Comparison of ENCODE assay signal across 12 cellular contexts in the genomic region with DNA sequence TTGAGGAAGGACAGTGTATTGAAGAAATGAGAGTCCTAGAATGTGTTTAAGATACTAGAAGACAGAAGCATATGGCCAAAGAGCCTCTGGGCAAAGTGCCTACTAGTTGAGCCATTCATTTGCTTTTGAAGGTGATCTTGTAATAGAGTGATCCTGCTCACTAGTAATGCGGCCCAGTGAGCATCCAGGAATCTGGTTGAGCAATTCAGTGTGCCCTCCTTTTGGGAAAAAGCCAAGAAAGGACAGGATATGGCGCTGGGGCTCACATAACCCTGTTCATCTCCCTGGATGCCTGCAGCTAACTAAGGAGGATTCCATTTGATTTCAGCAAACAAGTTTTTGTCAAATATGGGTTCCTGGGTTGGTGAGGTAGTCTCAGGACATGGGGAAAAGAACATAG. TPM values are rescaled to one million over a fixed set of nuclear protein-coding genes. Genes with fewer than 3 reads are reported as not detected.
DNase-seq lines count a peak whose midpoint lies in the region; ATAC-seq and TF ChIP-seq lines count a peak whose summit lies in the region.
"Had no signal": no experiment of that assay in that cellular context is flagged by ENCODE, and none has a peak within 500 bp of the region (broad histone marks: within the 10 kb centered on the region; RNA-seq: fewer than 3 reads in every experiment).

No MANE protein-coding gene starts in this region.

- H3K27me3 ChIP-seq in stomach = no peaks in the 10 kb centered on the region
- no peaks in the 10 kb centered on the region for H3K27me3 ChIP-seq in spleen (replicated peaks in 1 of 7)
- H3K27me3 ChIP-seq: BLaER1 had no signal

- peaks cover 89% of the 10 kb centered on the region for H3K36me3 Mint-ChIP-seq in activated CD8-positive, alpha-beta memory T cell treated with anti-CD3 and anti-CD28 coated beads, Interleukin-2, amount 10 ng/mL, durations not matched to agents 7 days and 5 days
- H3K36me3 Mint-ChIP-seq in T-helper 17 cell (ENCODE audit: low read depth) = peaks cover 13% of the 10 kb centered on the region

- ATAC-seq in activated CD8-positive, alpha-beta memory T cell treated with anti-CD3 and anti-CD28 coated beads, Interleukin-2, amount 10 ng/mL, durations not matched to agents 7 days and 5 days = no peak
- no peak for ATAC-seq in T-helper 17 cell

- peaks cover 89% of the 10 kb centered on the region for H3K4me1 Mint-ChIP-seq in activated CD8-positive, alpha-beta memory T cell treated with anti-CD3 and anti-CD28 coated beads, Interleukin-2, amount 10 ng/mL, durations not matched to agents 7 days and 5 days
- H3K4me1 Mint-ChIP-seq in T-helper 17 cell = peaks cover 78% of the 10 kb centered on the region

- H3K9me3 ChIP-seq in T-helper 17 cell (ENCODE audit: control insufficient read depth, low read length, poor library complexity, severe bottlenecking) (no peaks in the 10 kb centered on the region), stomach (no peaks in the 10 kb centered on the region), spleen (no peaks in the 10 kb centered on the region)
- H3K9me3 ChIP-seq: BLaER1 had no signal

- H3K4me3 ChIP-seq in stomach (no peak overlapping the region), spleen (no peak overlapping the region)
- H3K4me3 ChIP-seq: BLaER1 had no signal

- no peak for DNase-seq in activated CD8-positive, alpha-beta memory T cell treated with anti-CD3 and anti-CD28 coated beads, Interleukin-2, amount 10 ng/mL, durations not matched to agents 7 days and 5 days
- DNase-seq in activated CD8-positive, alpha-beta memory T cell treated with anti-CD3 and anti-CD28 coated beads for 24 hours = no peak
- DNase-seq in T-helper 17 cell = no peak
- peak; percentile 64 for DNase-seq in fibroblast of the conjunctiva (ENCODE audit: low read depth)
- DNase-seq in stomach = no peak
- no peak for DNase-seq in RKO (ENCODE audit: low spot score)
- no peak for DNase-seq in activated CD4-positive, alpha-beta T cell treated with anti-CD3 and anti-CD28 coated beads for 48 hours
- no peak for DNase-seq in spleen
- DNase-seq: hypothalamus, MV-4-11 had no signal

- no peaks in the 10 kb centered on the region for H3K27me3 Mint-ChIP-seq in activated CD8-positive, alpha-beta memory T cell treated with anti-CD3 and anti-CD28 coated beads, Interleukin-2, amount 10 ng/mL, durations not matched to agents 7 days and 5 days
- no peaks in the 10 kb centered on the region for H3K27me3 Mint-ChIP-seq in T-helper 17 cell

- H3K36me3 ChIP-seq in stomach (peaks cover 0 to 6% (median 0%) of the 10 kb centered on the region in 4 donors), spleen (peaks cover 0 to 60% (median 21%) of the 10 kb centered on the region in 6 donors)

- TF ChIP-seq CTCF in stomach (IDR thresholded peaks at IDR 0.05) (no peak), spleen (IDR thresholded peaks at IDR 0.05 in 8 of 11, conservative IDR thresholded peaks at IDR 0.05 in 3 of 11) (no peak)

- H3K27ac Mint-ChIP-seq in activated CD8-positive, alpha-beta memory T cell treated with anti-CD3 and anti-CD28 coated beads, Interleukin-2, amount 10 ng/mL, durations not matched to agents 7 days and 5 days = peak overlapping the region; percentile 51
- H3K27ac Mint-ChIP-seq in T-helper 17 cell = peak overlapping the region; percentile 61

- CTCF ChIA-PET in activated CD8-positive, alpha-beta memory T cell treated with anti-CD3 and anti-CD28 coated beads, Interleukin-2, amount 10 ng/mL, durations not matched to agents 7 days and 5 days (lab: Charles Lee) = interaction anchor here (2.1 kb wide), 1 partner anchor 9 kb away, joined by 4 read pairs; no protein-coding TSS in a partner anchor

- peak overlapping the region in 4 of 5 donors; percentile 47 to 86 (median 75) for H3K27ac ChIP-seq in stomach
- peak overlapping the region in 3 of 8 donors; percentile 3 to 79 (median 37) for H3K27ac ChIP-seq in spleen
- H3K27ac ChIP-seq: BLaER1 had no signal

- H3K4me3 Mint-ChIP-seq in activated CD8-positive, alpha-beta memory T cell treated with anti-CD3 and anti-CD28 coated beads, Interleukin-2, amount 10 ng/mL, durations not matched to agents 7 days and 5 days = no peak overlapping the region
- peak overlapping the region; percentile 25 for H3K4me3 Mint-ChIP-seq in T-helper 17 cell
- H3K4me3 Mint-ChIP-seq: neural crest cell had no signal

- 70 to 80% (median 76%) methylated on average over 2 of the region's 2 CpGs for WGBS in stomach, 5 donors
- 63 to 79% (median 64%) methylated on average over 2 of the region's 2 CpGs for WGBS in spleen, 5 donors

- peaks cover 43 to 87% (median 67%) of the 10 kb centered on the region in 4 donors for H3K4me1 ChIP-seq in stomach
- H3K4me1 ChIP-seq in spleen = peaks cover 51 to 98% (median 84%) of the 10 kb centered on the region in 6 donors

- no peaks in the 10 kb centered on the region for H3K9me3 Mint-ChIP-seq in activated CD8-positive, alpha-beta memory T cell treated with anti-CD3 and anti-CD28 coated beads, Interleukin-2, amount 10 ng/mL, durations not matched to agents 7 days and 5 days (ENCODE audit: low read depth)
- H3K9me3 Mint-ChIP-seq: neural crest cell had no signal

- intact Hi-C loops in stomach (cut with DNase I; ENCODE audit: low total_unique reads) = no loop called here
- intact Hi-C loops in spleen (cut with DNase I; ENCODE audit: low total_unique reads) = no loop called here

- no peak for TF ChIP-seq EP300 in stomach (IDR thresholded peaks at IDR 0.05)

- no peak for TF ChIP-seq POLR2A in stomach (IDR thresholded peaks at IDR 0.05)
- no peak for TF ChIP-seq POLR2A in spleen (IDR thresholded peaks at IDR 0.05)

RNA-seq across cellular contexts. Expression of a gene that starts 16.3 kb away (rescaled TPM):
- 100 to 1,000 TPM; 219 to 341 TPM for total RNA-seq in activated CD8-positive, alpha-beta memory T cell treated with anti-CD3 and anti-CD28 coated beads, Interleukin-2, amount 10 ng/mL, durations not matched to agents 7 days and 5 days
- total RNA-seq in T-helper 17 cell (100 to 1,000 TPM; 130 to 140 TPM), stomach (10 to 100 TPM in 3 of 5 donors, 1 to 10 TPM in 2; 1.2 to 42.8 (median 13.3) TPM), spleen (10 to 100 TPM; 45.8 to 71.1 (median 52.9) TPM)
- polyA plus RNA-seq in stomach (1 to 10 TPM; 3.3 to 4.1 (median 3.4) TPM), spleen (10 to 100 TPM; 10.9 to 13.0 (median 11.5) TPM)
